ENCODE assay signal across 28 cellular contexts in genomic region chr11:105979997-105980703, GRCh38.
"Had no signal": no experiment of that assay in that cellular context is flagged by ENCODE, and none has a peak within 500 bp of the region (broad histone marks: within the 10 kb centered on the region; RNA-seq: fewer than 3 reads in every experiment).

No MANE protein-coding gene starts in this region.

- H3K4me3 ChIP-seq: neural progenitor cell, ovary, psoas muscle, right lobe of liver, sigmoid colon, stomach, thoracic aorta, thyroid gland, tibial nerve, upper lobe of left lung, vagina had no signal

- H3K4me1 Mint-ChIP-seq: naive thymus-derived CD4-positive, alpha-beta T cell; natural killer cell; nephron; neural progenitor cell; stimulated activated effector memory CD8-positive, alpha-beta T cell treated with anti-CD3 and anti-CD28 coated beads, Interleukin-12 subunit alpha, Interleukin-12 subunit beta, amount 100 ng/mL, for 72 hours; stimulated activated naive B cell treated with anti-CD40 and anti-IgM and Interleukin-4, amounts not matched to agents 10 μg/mL and 1 μg/mL and 100 μg/mL, for 72 hours had no signal

- H3K4me3 Mint-ChIP-seq: naive thymus-derived CD4-positive, alpha-beta T cell; natural killer cell; nephron; neural progenitor cell; stimulated activated effector memory CD8-positive, alpha-beta T cell treated with anti-CD3 and anti-CD28 coated beads, Interleukin-12 subunit alpha, Interleukin-12 subunit beta, amount 100 ng/mL, for 72 hours; stimulated activated naive B cell treated with anti-CD40 and anti-IgM and Interleukin-4, amounts not matched to agents 10 μg/mL and 1 μg/mL and 100 μg/mL, for 72 hours; stimulated activated naive CD8-positive, alpha-beta T cell treated with anti-CD3 and anti-CD28 coated beads, Interleukin-15, Interleukin-2, amounts not matched to agents 100 ng/mL and 50 ng/mL, for 24 hours had no signal

- H3K36me3 Mint-ChIP-seq: naive thymus-derived CD4-positive, alpha-beta T cell; natural killer cell; neural progenitor cell; stimulated activated effector memory CD8-positive, alpha-beta T cell treated with anti-CD3 and anti-CD28 coated beads, Interleukin-12 subunit alpha, Interleukin-12 subunit beta, amount 100 ng/mL, for 72 hours; stimulated activated naive B cell treated with anti-CD40 and anti-IgM and Interleukin-4, amounts not matched to agents 10 μg/mL and 1 μg/mL and 100 μg/mL, for 72 hours had no signal

- H3K4me1 ChIP-seq: neural progenitor cell, psoas muscle, right lobe of liver, sigmoid colon, stomach, thyroid gland, tibial nerve, upper lobe of left lung, vagina had no signal

- H3K27ac Mint-ChIP-seq: naive thymus-derived CD4-positive, alpha-beta T cell; natural killer cell; nephron; neural progenitor cell; progenitor cell of endocrine pancreas; stimulated activated effector memory CD8-positive, alpha-beta T cell treated with anti-CD3 and anti-CD28 coated beads, Interleukin-12 subunit alpha, Interleukin-12 subunit beta, amount 100 ng/mL, for 72 hours; stimulated activated naive B cell treated with anti-CD40 and anti-IgM and Interleukin-4, amounts not matched to agents 10 μg/mL and 1 μg/mL and 100 μg/mL, for 72 hours; stimulated activated naive CD8-positive, alpha-beta T cell treated with anti-CD3 and anti-CD28 coated beads, Interleukin-15, Interleukin-2, amounts not matched to agents 100 ng/mL and 50 ng/mL, for 24 hours had no signal

- H3K36me3 ChIP-seq: neural progenitor cell, ovary, right lobe of liver, sigmoid colon, stomach, thoracic aorta, thyroid gland, tibial nerve, upper lobe of left lung, vagina had no signal

- H3K27ac ChIP-seq: neural progenitor cell, ovary, psoas muscle, right lobe of liver, sigmoid colon, stomach, thoracic aorta, thyroid gland, tibial nerve, upper lobe of left lung, vagina had no signal

- DNase-seq: naive thymus-derived CD4-positive, alpha-beta T cell; natural killer cell; occipital lobe; ovary; posterior cingulate gyrus; psoas muscle; right cardiac atrium; right lobe of liver; sigmoid colon; small intestine; stimulated activated CD4-positive, alpha-beta T cell treated with anti-CD3 and anti-CD28 coated beads, Interleukin-15, amount 100 ng/mL, for 24 hours; stimulated activated CD4-positive, alpha-beta T cell treated with anti-CD3 and anti-CD28 coated beads, Interleukin-2, amount 100 ng/mL, for 24 hours; stimulated activated CD4-positive, alpha-beta T cell treated with anti-CD3 and anti-CD28 coated beads, Interleukin-2, amount 100 ng/mL, for 48 hours; stimulated activated CD4-positive, alpha-beta T cell treated with anti-CD3 and anti-CD28 coated beads, Interleukin-4, amount 100 ng/mL, for 24 hours; stimulated activated naive B cell treated with anti-CD40 and anti-IgM and Interleukin-4, amounts not matched to agents 10 μg/mL and 1 μg/mL and 100 μg/mL, for 72 hours; stimulated activated naive CD4-positive, alpha-beta T cell treated with Interleukin-2 at 50 U/mL for 16 hours; stomach; thyroid gland; trophoblast cell had no signal

- ATAC-seq: naive thymus-derived CD4-positive, alpha-beta T cell; natural killer cell; psoas muscle; right cardiac atrium; right lobe of liver; stimulated activated effector memory CD8-positive, alpha-beta T cell treated with anti-CD3 and anti-CD28 coated beads, Interleukin-12 subunit alpha, Interleukin-12 subunit beta, amount 100 ng/mL, for 72 hours; stimulated activated naive B cell treated with anti-CD40 and anti-IgM and Interleukin-4, amounts not matched to agents 10 μg/mL and 1 μg/mL and 100 μg/mL, for 72 hours had no signal

- H3K27me3 ChIP-seq: neural progenitor cell, ovary, right lobe of liver, sigmoid colon, stomach, thyroid gland, tibial nerve, upper lobe of left lung, vagina had no signal

- H3K27me3 Mint-ChIP-seq: naive thymus-derived CD4-positive, alpha-beta T cell; progenitor cell of endocrine pancreas; stimulated activated naive B cell treated with anti-CD40 and anti-IgM and Interleukin-4, amounts not matched to agents 10 μg/mL and 1 μg/mL and 100 μg/mL, for 72 hours had no signal

- H3K9me3 Mint-ChIP-seq: nephron; neural progenitor cell; stimulated activated naive CD8-positive, alpha-beta T cell treated with anti-CD3 and anti-CD28 coated beads, Interleukin-15, Interleukin-2, amounts not matched to agents 100 ng/mL and 50 ng/mL, for 24 hours had no signal

- H3K9me3 ChIP-seq: ovary, psoas muscle, right lobe of liver, sigmoid colon, stomach, thoracic aorta, thyroid gland, tibial nerve, upper lobe of left lung, vagina had no signal
